ENCODE assay signal across 8 cellular contexts in genomic region chr6:45421700-45422540, GRCh38. TPM values are rescaled to one million over a fixed set of nuclear protein-coding genes. Genes with fewer than 3 reads are reported as not detected.
DNase-seq lines count a peak whose midpoint lies in the region; ATAC-seq, FAIRE-seq and TF ChIP-seq lines count a peak whose summit lies in the region.

No MANE protein-coding gene starts in this region.

- peaks cover 20 to 38% of the 10 kb centered on the region in 2 experiments for H3K27me3 ChIP-seq in GM12878 (replicated peaks in 1 of 2; ENCODE audit: control insufficient read depth in 2 of 2, insufficient read depth in 2 of 2, low read length in 1 of 2)
- H3K27me3 ChIP-seq in iPS DF 6.9 (ENCODE audit: control insufficient read depth, insufficient read depth, low read length) = peaks cover 26% of the 10 kb centered on the region

- TF ChIP-seq EP300 in GM12878 (IDR thresholded peaks at IDR 0.05; ENCODE audit: borderline replicate concordance in 1 of 2, control insufficient read depth in 1 of 2, low read depth in 2 of 2, low read length in 2 of 2) = no peak

- no TSS peak for BruUV-seq in GM12878 (replicated peaks; lab: Mats Ljungman, UMichigan)

- H2AFZ ChIP-seq in GM12878 (ENCODE audit: control insufficient read depth, low read depth, low read length) = no peak overlapping the region

- H3K9me3 ChIP-seq in GM12878 (replicated peaks; ENCODE audit: control insufficient read depth, insufficient read depth, low read length) = no peaks in the 10 kb centered on the region
- no peaks in the 10 kb centered on the region for H3K9me3 ChIP-seq in iPS DF 6.9 (ENCODE audit: control insufficient read depth, insufficient read depth, low read length)

- in situ Hi-C loops in KBM-7 (cut with MboI; ENCODE audit: low pct_unique_long_range_greater_than_20kb, low sequenced_read_pairs) = loop anchor here (25.0 kb wide), 1 partner anchor 760 kb away; no protein-coding TSS in a partner anchor
- in situ Hi-C loops in GM12878 (cut with MboI) = no loop called here

- H3K9ac ChIP-seq in GM12878 (ENCODE audit: control insufficient read depth, insufficient read depth, low read length) = no peak overlapping the region

- ATAC-seq in GM12878 (peak; percentile 49), GM21515 (IDR thresholded peaks at IDR 0.05; ENCODE audit: unreplicated experiment) (no peak), HG03378 (IDR thresholded peaks at IDR 0.05; ENCODE audit: unreplicated experiment) (no peak)

- SMC1A ChIA-PET in GM12878 (lab: Charles Lee; ENCODE audit: uncharacterized antibody, unreplicated experiment) = interaction anchor here (1.2 to 1.5 kb wide), 2 partner anchors 12 to 292 kb away, joined by 3 to 4 read pairs; no protein-coding TSS in a partner anchor

- TF ChIP-seq CTCF in D721Med (IDR thresholded peaks at IDR 0.05; ENCODE audit: insufficient read depth, missing control alignments) = peak; percentile 17
- peak in 2 of 3 experiments; percentile 10 to 15; a peak in 1 of 6 replicates for TF ChIP-seq CTCF in GM12878 (IDR thresholded peaks at IDR 0.05 in 2 of 3, conservative IDR thresholded peaks at IDR 0.05 in 1 of 3; ENCODE audit: control insufficient read depth in 2 of 3, extremely low read depth in 1 of 3, insufficient read depth in 1 of 3, low read depth in 3 of 3, low read length in 3 of 3)

- TF ChIP-seq RAD21 in GM12878 (IDR thresholded peaks at IDR 0.05; ENCODE audit: insufficient read depth, low read depth, low read length) = no peak

- peak overlapping the region; percentile 55; the same call in 1 of the 2 replicates for H3K4me2 ChIP-seq in GM12878 (ENCODE audit: control insufficient read depth, insufficient read depth)

- CTCF ChIA-PET in GM12878 (lab: Yijun Ruan, JAX) = no interaction called here

- 1% methylated on average over 58 of the region's 83 CpGs for WGBS in GM12878 (ENCODE audit: insufficient coverage, insufficient replicate concordance, low lambda C conversion rate, missing lambda C conversion rate)
- WGBS in iPS DF 6.9 (ENCODE audit: insufficient coverage, insufficient read length) = no CpG with 5 or more reads among the region's 83 CpGs

- no peaks in the 10 kb centered on the region for H4K20me1 ChIP-seq in GM12878 (ENCODE audit: control insufficient read depth, insufficient read depth)

- RAD21 ChIA-PET in GM12878 (lab: Charles Lee; ENCODE audit: unreplicated experiment) = interaction anchor here (0.9 kb wide), 1 partner anchor 293 kb away, joined by 3 read pairs; no protein-coding TSS in a partner anchor

- intact Hi-C loops in GM12878 (cut with micrococcal nuclease; ENCODE audit: unreplicated experiment) = loop anchor here (1.0 to 10.0 kb wide), 4 partner anchors 292 to 945 kb away; no protein-coding TSS in a partner anchor

- TF ChIP-seq POLR2A in GM12878 (IDR thresholded peaks at IDR 0.05; ENCODE audit: low read depth, low read length) = no peak

- no peaks in the 10 kb centered on the region for H3K79me2 ChIP-seq in GM12878 (ENCODE audit: control insufficient read depth, insufficient read depth, low read length)

- POLR2A ChIA-PET in GM12878 (lab: Charles Lee) = no interaction called here

- H3K36me3 ChIP-seq in GM12878 (ENCODE audit: control insufficient read depth in 2 of 2, insufficient read depth in 2 of 2, low read length in 1 of 2) (no peaks in the 10 kb centered on the region), iPS DF 6.9 (ENCODE audit: control insufficient read depth, insufficient read depth, low read length) (no peaks in the 10 kb centered on the region)

- H3K4me1 ChIP-seq in GM12878 (ENCODE audit: control insufficient read depth, insufficient read depth, low read length) = no peaks in the 10 kb centered on the region; the same call in 1 of the 2 replicates
- peaks cover 3% of the 10 kb centered on the region; the same call in 1 of the 2 replicates for H3K4me1 ChIP-seq in iPS DF 6.9 (ENCODE audit: control insufficient read depth, insufficient read depth, low read length)

- H3K27ac ChIP-seq in GM12878 (ENCODE audit: control insufficient read depth, insufficient read depth) = no peak overlapping the region
- no peak overlapping the region for H3K27ac ChIP-seq in iPS DF 6.9 (ENCODE audit: low read length)

- no peak for DNase-seq in D721Med (ENCODE audit: insufficient read length, low spot score)
- peak; percentile 63 for DNase-seq in KBM-7
- DNase-seq in T-helper 22 cell (ENCODE audit: low read depth) = peak; percentile 36
- no peak for DNase-seq in GM12878 (ENCODE audit: low read depth, low spot score)
- no peak for DNase-seq in iPS DF 6.9 (ENCODE audit: low read depth, low spot score)
- DNase-seq in retina = peak; percentile 89

- peak overlapping the region; percentile 48; the same call in 1 of the 2 replicates for H3K4me3 ChIP-seq in GM12878
- peak overlapping the region; percentile 72; the same call in 1 of the 2 replicates for H3K4me3 ChIP-seq in iPS DF 6.9 (ENCODE audit: low read length)

- FAIRE-seq in D721Med (lab: Jason Lieb, UNC) = no peak
- FAIRE-seq in GM12878 (lab: Jason Lieb, UNC) = no peak

TF ChIP-seq in GM12878, 131 proteins besides CTCF, POLR2A, EP300 and RAD21:
- no peak for TF ChIP-seq BMI1 (IDR thresholded peaks at IDR 0.05; ENCODE audit: borderline replicate concordance)
- no peak for TF ChIP-seq BRCA1 (IDR thresholded peaks at IDR 0.05; ENCODE audit: low read depth, low read length)
- TF ChIP-seq NR2C1 (IDR thresholded peaks at IDR 0.05) = no peak
- peak; percentile 9 for TF ChIP-seq MEF2B (IDR thresholded peaks at IDR 0.05; ENCODE audit: partially characterized antibody, poor library complexity, severe bottlenecking)
- no peak for TF ChIP-seq CHD1 (IDR thresholded peaks at IDR 0.05; ENCODE audit: low read depth, low read length)
- TF ChIP-seq SUPT20H (IDR thresholded peaks at IDR 0.05; ENCODE audit: borderline replicate concordance, control insufficient read depth, low read depth, low read length) = no peak
- no peak for TF ChIP-seq SUZ12 (IDR thresholded peaks at IDR 0.05; ENCODE audit: unreplicated experiment)
- TF ChIP-seq SMARCA5 (IDR thresholded peaks at IDR 0.05) = no peak

RNA-seq across cellular contexts. Expression of gene SUPT3H, which starts 44.2 kb away (rescaled TPM):
- 8.7 and 9.3 TPM in 2 replicates for total RNA-seq in GM12878 (2013; cell fraction: nucleolus; rRNA removed)
- total RNA-seq in GM12878 (2014; rRNA removed) (0.51 and 0.87 TPM in 2 replicates), GM12878 (2014; rRNA removed; fragmentation: Illumina TruSeq; extraction: Trizol) (1.0 and 2.6 TPM in 2 replicates), GM12878 (2021) (2.1 TPM in 2 replicates)
- 2.1 TPM for polyA plus RNA-seq in GM12878 (2011; ENCODE audit: low read depth)
- polyA plus RNA-seq in GM12878 (2011; rRNA removed) (2.9 and 3.7 TPM in 2 replicates), GM12878 (2014; fragmentation: Illumina TruSeq; extraction: Trizol) (1.6 and 3.6 TPM in 2 replicates), GM12878 (2014; fragmentation: Nextera tagmentation; extraction: Ambion mirVana) (1 to 10 TPM; 2.8 TPM), GM12878 (2014; rRNA removed) (0.61 and 0.74 TPM in 2 replicates), GM12878 (2016; fragmentation: Nextera tagmentation; extraction: Ambion mirVana) (1 to 10 TPM; 1.8 to 2.9 TPM)
- polyA plus RNA-seq in GM12878 (2011; cell fraction: cytosol; rRNA removed) = 2.1 TPM in 2 replicates
- 1.8 and 2.4 TPM in 2 replicates for polyA plus RNA-seq in GM12878 (2011; cell fraction: nucleus; rRNA removed)
- 0.96 and 1.5 TPM in 2 replicates for polyA plus RNA-seq in GM12878 (2012)
- polyA minus RNA-seq in GM12878 (2011; rRNA and poly(A)+ RNA removed) = 3.2 and 6.6 TPM in 2 replicates
- polyA minus RNA-seq in GM12878 (2011; cell fraction: cytosol; rRNA and poly(A)+ RNA removed) = not detected in 2 replicates
- 4.0 and 6.1 TPM in 2 replicates for polyA minus RNA-seq in GM12878 (2011; cell fraction: nucleus; rRNA and poly(A)+ RNA removed)

Comparison
In these comparisons a context has a peak if more than half of its experiments do, and no peak if none do; other contexts are left out.
1. DNase-seq: peak in KBM-7 (single experiment), T-helper 22 cell (single experiment) and retina (single experiment); none in D721Med (single experiment), GM12878 (single experiment) and iPS DF 6.9 (single experiment).